ENCODE assay signal across 1 cellular context in genomic region chr17:79549111-79549915, GRCh38.
TF ChIP-seq lines count a peak whose summit lies in the region.

No MANE protein-coding gene starts in this region.

TF ChIP-seq in GM23338, 12 proteins besides CTCF, POLR2A, EP300 and RAD21 (continued from another document):
- TF ChIP-seq ZNF462 (CRISPR knock-in tag; IDR thresholded peaks at IDR 0.05) (no peak), EZH2phosphoT487 (IDR thresholded peaks at IDR 0.05; ENCODE audit: unreplicated experiment) (no peak), ZNF114 (CRISPR knock-in tag; IDR thresholded peaks at IDR 0.05) (no peak), STAT1 (IDR thresholded peaks at IDR 0.05; ENCODE audit: unreplicated experiment) (no peak), NANOG (IDR thresholded peaks at IDR 0.05; ENCODE audit: borderline replicate concordance) (no peak), REST (IDR thresholded peaks at IDR 0.05; ENCODE audit: unreplicated experiment) (no peak), CREB1 (CRISPR knock-in tag; IDR thresholded peaks at IDR 0.05; ENCODE audit: low read depth) (no peak)
